In genomic region chr9:108933641-108934322, GRCh38 we compare ENCODE assay signal across 8 cellular contexts. TPM values are rescaled to one million over a fixed set of nuclear protein-coding genes. Genes with fewer than 3 reads are reported as not detected.
A peak's percentile ranks its signal among the peaks of the same experiment; 100 is the strongest.
DNase-seq lines count a peak whose midpoint lies in the region; ATAC-seq and TF ChIP-seq lines count a peak whose summit lies in the region.

TSS of gene ELP1 (minus strand) at chr9:108934124. CDS start at chr9:108931146, 2,978 bp downstream.

- no peaks in the 10 kb centered on the region for H3K27me3 ChIP-seq in OCI-LY3 (ENCODE audit: low read depth, low read length)

- peaks cover 26% of the 10 kb centered on the region for H3K79me2 ChIP-seq in OCI-LY3 (ENCODE audit: low read length)

- no peaks in the 10 kb centered on the region for H3K9me3 ChIP-seq in OCI-LY3 (ENCODE audit: insufficient read depth, low read length)

- ATAC-seq in GM21526 (IDR thresholded peaks at IDR 0.05; ENCODE audit: low FRiP score, unreplicated experiment): peak; percentile 90

- H3K4me2 ChIP-seq in OCI-LY3 (ENCODE audit: low read length): peak within 1 kb of the TSS; percentile 95

- DNase-seq in DMS 273 treated with DMSO at 0.1 percent for 48 hours (lab: John Stamatoyannopoulos, UW) (peak; percentile 74), HuH-7.5 (ENCODE audit: low spot score) (peak; percentile 82), activated T-cell treated with anti-CD3 and anti-CD28 coated beads for 1 hour (ENCODE audit: low read depth) (peak; percentile 84), epithelial cell of prostate (ENCODE audit: low read depth, low spot score) (peak; percentile 80), mucosa of gallbladder (ENCODE audit: low spot score) (peak; percentile 92)
- peak; percentile 78 to 86 for DNase-seq in stimulated activated CD8-positive, alpha-beta memory T cell treated with anti-CD3 and anti-CD28 coated beads, Interleukin-4, amount 100 ng/mL, for 4 hours (ENCODE audit: low read depth in 2 of 2, low spot score in 1 of 2)

- peak within 1 kb of the TSS; percentile 39 for H3K27ac ChIP-seq in OCI-LY3 (ENCODE audit: low read length)
- H3K27ac ChIP-seq in epithelial cell of prostate: peak within 1 kb of the TSS; percentile 75

- peak within 1 kb of the TSS; percentile 99 for H3K4me3 ChIP-seq in OCI-LY3 (ENCODE audit: low read length)

- peaks cover 13% of the 10 kb centered on the region for H3K4me1 ChIP-seq in OCI-LY3 (ENCODE audit: low read length)

- peaks cover 8% of the 10 kb centered on the region for H3K36me3 ChIP-seq in OCI-LY3 (replicated peaks; ENCODE audit: low read depth, low read length)

- H2AFZ ChIP-seq in OCI-LY3 (ENCODE audit: low read depth, low read length): peak within 1 kb of the TSS; percentile 99

- TF ChIP-seq CTCF in OCI-LY3 (IDR thresholded peaks at IDR 0.05; ENCODE audit: low read depth, low read length): peak; percentile 33

- peak within 1 kb of the TSS; percentile 83 for H3K9ac ChIP-seq in OCI-LY3 (ENCODE audit: low read length)

- H4K20me1 ChIP-seq in OCI-LY3 (ENCODE audit: insufficient read depth, low read length): no peaks in the 10 kb centered on the region

RNA-seq across cellular contexts. Expression of gene ELP1, which starts in this region (rescaled TPM):
- total RNA-seq in mucosa of gallbladder: 22.9 TPM

Comparison
In these comparisons a context has a peak if more than half of its experiments do, and no peak if none do; other contexts are left out.
1. Peak in every context shown above with its lines: DNase-seq, ATAC-seq, H3K4me3 ChIP-seq and H3K27ac ChIP-seq.